Comparison of ENCODE assay signal across 23 cellular contexts in the genomic region with DNA sequence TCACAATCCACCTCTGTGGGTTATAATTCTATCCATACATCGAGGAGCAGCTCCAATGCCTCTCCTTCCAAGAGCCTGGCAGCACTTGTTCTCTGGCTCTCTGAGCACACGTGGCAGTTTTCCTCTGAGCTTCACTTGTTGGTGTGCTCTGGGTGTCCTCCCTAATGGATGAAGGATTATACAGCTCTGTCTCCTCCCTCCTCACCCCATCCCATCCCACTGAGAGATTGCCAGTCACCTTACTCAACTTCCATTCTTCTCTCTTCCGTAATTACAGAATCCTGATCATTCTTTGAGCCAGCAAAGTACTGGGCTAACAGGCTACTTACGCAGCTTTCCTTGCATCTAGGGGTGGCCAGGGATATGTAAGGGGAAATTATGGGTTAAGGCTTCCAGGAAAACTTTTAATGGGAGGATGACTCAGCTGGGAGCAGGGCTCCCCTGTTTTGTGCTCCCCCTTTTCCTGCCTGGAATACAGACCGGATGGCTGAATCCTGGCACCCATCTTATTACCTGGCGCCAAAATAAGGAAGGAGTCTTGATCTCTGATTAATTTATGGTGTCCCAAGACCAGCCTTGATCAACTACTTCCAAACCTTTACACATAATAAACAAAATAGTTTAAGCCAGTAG.
"Had no signal": no experiment of that assay in that cellular context is flagged by ENCODE, and none has a peak within 500 bp of the region (broad histone marks: within the 10 kb centered on the region; RNA-seq: fewer than 3 reads in every experiment).

No MANE protein-coding gene starts in this region.

- H3K9me3 ChIP-seq: adrenal gland, left lung, sigmoid colon, spleen, tibial nerve had no signal

- H3K4me1 Mint-ChIP-seq: neural crest cell had no signal

- H3K9me3 Mint-ChIP-seq: activated naive CD4-positive, alpha-beta T cell treated with anti-CD3 and anti-CD28 coated beads, Interleukin-2, amount 50 U/mL, for 72 hours; effector memory CD8-positive, alpha-beta T cell; neural crest cell had no signal

- H3K27ac ChIP-seq: adrenal gland, foreskin keratinocyte, VCaP had no signal

- H3K4me1 ChIP-seq: foreskin keratinocyte had no signal

- H3K27ac Mint-ChIP-seq: activated naive CD4-positive, alpha-beta T cell treated with anti-CD3 and anti-CD28 coated beads, Interleukin-2, amount 50 U/mL, for 72 hours; effector memory CD8-positive, alpha-beta T cell had no signal

- FAIRE-seq: urothelium cell line had no signal

- DNase-seq: activated CD4-positive, alpha-beta T cell treated with anti-CD3 and anti-CD28 coated beads for 1 hour; activated CD8-positive, alpha-beta memory T cell treated with anti-CD3 and anti-CD28 coated beads for 24 hours; activated CD8-positive, alpha-beta memory T cell treated with anti-CD3 and anti-CD28 coated beads, Interleukin-2, amount 50 U/mL, for 48 hours; activated effector memory CD4-positive, alpha-beta T cell treated with Interleukin-2 at 50 U/mL for 16 hours; activated T-cell treated with anti-CD3 and anti-CD28 coated beads, Interleukin-2, amount 50 U/mL, for 48 hours; adrenal gland; effector memory CD8-positive, alpha-beta T cell; foreskin keratinocyte; glutamatergic neuron; hypothalamus; left lung; sigmoid colon; spleen; stimulated activated CD8-positive, alpha-beta memory T cell treated with anti-CD3 and anti-CD28 coated beads, Interleukin-4, amount 100 ng/mL, for 48 hours; stimulated activated naive CD4-positive, alpha-beta T cell treated with Interleukin-2 at 50 U/mL for 16 hours; substantia nigra; SW 1271; T-helper 2 cell had no signal

- H3K27me3 Mint-ChIP-seq: effector memory CD8-positive, alpha-beta T cell had no signal

- ATAC-seq: activated naive CD4-positive, alpha-beta T cell treated with anti-CD3 and anti-CD28 coated beads, Interleukin-2, amount 50 U/mL, for 72 hours; effector memory CD8-positive, alpha-beta T cell; foreskin keratinocyte; left lung had no signal

- H3K4me3 Mint-ChIP-seq: effector memory CD8-positive, alpha-beta T cell; neural crest cell had no signal

- H3K4me3 ChIP-seq: adrenal gland, left lung, sigmoid colon, spleen, tibial nerve had no signal

- H3K27me3 ChIP-seq: adrenal gland, left lung, sigmoid colon, spleen, tibial nerve had no signal

- H3K36me3 ChIP-seq: adrenal gland, left lung, sigmoid colon, spleen, tibial nerve had no signal
